1 cellular context compared by ENCODE assay signal in the genomic region with DNA sequence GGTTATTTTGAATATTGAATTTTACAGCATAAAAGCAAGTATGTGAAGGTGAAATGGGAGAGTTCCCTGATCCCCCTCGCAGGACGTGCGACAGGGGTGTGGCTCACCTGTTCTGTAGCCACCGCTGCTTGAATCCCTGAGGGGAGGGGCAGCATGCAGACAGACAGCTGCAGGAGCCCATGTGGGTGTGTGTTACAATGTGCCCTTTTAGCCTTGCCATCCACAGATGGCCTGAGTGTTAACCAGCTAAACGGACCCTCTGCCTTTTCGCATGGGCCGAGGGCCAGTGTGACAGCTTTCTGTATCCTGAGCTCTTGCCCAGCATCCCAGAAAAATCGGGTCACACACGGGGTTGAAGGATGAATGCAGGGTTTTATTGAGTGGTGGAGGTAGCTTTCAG.
TF ChIP-seq lines count a peak whose summit lies in the region.

No MANE protein-coding gene starts in this region.

TF ChIP-seq in GM23338, 12 proteins besides CTCF, POLR2A, EP300 and RAD21 (continued from another document):
- TF ChIP-seq, protein P1, sequence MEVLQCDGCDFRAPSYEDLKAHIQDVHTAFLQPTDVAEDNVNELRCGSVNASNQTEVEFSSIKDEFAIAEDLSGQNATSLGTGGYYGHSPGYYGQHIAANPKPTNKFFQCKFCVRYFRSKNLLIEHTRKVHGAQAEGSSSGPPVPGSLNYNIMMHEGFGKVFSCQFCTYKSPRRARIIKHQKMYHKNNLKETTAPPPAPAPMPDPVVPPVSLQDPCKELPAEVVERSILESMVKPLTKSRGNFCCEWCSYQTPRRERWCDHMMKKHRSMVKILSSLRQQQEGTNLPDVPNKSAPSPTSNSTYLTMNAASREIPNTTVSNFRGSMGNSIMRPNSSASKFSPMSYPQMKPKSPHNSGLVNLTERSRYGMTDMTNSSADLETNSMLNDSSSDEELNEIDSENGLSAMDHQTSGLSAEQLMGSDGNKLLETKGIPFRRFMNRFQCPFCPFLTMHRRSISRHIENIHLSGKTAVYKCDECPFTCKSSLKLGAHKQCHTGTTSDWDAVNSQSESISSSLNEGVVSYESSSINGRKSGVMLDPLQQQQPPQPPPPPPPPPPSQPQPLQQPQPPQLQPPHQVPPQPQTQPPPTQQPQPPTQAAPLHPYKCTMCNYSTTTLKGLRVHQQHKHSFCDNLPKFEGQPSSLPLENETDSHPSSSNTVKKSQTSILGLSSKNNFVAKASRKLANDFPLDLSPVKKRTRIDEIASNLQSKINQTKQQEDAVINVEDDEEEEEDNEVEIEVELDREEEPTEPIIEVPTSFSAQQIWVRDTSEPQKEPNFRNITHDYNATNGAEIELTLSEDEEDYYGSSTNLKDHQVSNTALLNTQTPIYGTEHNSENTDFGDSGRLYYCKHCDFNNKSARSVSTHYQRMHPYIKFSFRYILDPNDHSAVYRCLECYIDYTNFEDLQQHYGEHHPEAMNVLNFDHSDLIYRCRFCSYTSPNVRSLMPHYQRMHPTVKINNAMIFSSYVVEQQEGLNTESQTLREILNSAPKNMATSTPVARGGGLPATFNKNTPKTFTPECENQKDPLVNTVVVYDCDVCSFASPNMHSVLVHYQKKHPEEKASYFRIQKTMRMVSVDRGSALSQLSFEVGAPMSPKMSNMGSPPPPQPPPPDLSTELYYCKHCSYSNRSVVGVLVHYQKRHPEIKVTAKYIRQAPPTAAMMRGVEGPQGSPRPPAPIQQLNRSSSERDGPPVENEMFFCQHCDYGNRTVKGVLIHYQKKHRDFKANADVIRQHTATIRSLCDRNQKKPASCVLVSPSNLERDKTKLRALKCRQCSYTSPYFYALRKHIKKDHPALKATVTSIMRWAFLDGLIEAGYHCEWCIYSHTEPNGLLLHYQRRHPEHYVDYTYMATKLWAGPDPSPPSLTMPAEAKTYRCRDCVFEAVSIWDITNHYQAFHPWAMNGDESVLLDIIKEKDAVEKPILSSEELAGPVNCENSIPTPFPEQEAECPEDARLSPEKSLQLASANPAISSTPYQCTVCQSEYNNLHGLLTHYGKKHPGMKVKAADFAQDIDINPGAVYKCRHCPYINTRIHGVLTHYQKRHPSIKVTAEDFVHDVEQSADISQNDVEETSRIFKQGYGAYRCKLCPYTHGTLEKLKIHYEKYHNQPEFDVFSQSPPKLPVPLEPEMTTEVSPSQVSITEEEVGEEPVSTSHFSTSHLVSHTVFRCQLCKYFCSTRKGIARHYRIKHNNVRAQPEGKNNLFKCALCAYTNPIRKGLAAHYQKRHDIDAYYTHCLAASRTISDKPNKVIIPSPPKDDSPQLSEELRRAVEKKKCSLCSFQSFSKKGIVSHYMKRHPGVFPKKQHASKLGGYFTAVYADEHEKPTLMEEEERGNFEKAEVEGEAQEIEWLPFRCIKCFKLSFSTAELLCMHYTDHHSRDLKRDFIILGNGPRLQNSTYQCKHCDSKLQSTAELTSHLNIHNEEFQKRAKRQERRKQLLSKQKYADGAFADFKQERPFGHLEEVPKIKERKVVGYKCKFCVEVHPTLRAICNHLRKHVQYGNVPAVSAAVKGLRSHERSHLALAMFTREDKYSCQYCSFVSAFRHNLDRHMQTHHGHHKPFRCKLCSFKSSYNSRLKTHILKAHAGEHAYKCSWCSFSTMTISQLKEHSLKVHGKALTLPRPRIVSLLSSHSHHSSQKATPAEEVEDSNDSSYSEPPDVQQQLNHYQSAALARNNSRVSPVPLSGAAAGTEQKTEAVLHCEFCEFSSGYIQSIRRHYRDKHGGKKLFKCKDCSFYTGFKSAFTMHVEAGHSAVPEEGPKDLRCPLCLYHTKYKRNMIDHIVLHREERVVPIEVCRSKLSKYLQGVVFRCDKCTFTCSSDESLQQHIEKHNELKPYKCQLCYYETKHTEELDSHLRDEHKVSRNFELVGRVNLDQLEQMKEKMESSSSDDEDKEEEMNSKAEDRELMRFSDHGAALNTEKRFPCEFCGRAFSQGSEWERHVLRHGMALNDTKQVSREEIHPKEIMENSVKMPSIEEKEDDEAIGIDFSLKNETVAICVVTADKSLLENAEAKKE (CRISPR knock-in tag; IDR thresholded peaks at IDR 0.05) = no peak
- no peak for TF ChIP-seq ZNF114 (CRISPR knock-in tag; IDR thresholded peaks at IDR 0.05)
- no peak for TF ChIP-seq POLR2AphosphoS5 (IDR thresholded peaks at IDR 0.05; ENCODE audit: low read depth)
- TF ChIP-seq, protein P2, sequence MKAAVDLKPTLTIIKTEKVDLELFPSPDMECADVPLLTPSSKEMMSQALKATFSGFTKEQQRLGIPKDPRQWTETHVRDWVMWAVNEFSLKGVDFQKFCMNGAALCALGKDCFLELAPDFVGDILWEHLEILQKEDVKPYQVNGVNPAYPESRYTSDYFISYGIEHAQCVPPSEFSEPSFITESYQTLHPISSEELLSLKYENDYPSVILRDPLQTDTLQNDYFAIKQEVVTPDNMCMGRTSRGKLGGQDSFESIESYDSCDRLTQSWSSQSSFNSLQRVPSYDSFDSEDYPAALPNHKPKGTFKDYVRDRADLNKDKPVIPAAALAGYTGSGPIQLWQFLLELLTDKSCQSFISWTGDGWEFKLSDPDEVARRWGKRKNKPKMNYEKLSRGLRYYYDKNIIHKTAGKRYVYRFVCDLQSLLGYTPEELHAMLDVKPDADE (IDR thresholded peaks at IDR 0.05) = no peak
- TF ChIP-seq, protein P3, sequence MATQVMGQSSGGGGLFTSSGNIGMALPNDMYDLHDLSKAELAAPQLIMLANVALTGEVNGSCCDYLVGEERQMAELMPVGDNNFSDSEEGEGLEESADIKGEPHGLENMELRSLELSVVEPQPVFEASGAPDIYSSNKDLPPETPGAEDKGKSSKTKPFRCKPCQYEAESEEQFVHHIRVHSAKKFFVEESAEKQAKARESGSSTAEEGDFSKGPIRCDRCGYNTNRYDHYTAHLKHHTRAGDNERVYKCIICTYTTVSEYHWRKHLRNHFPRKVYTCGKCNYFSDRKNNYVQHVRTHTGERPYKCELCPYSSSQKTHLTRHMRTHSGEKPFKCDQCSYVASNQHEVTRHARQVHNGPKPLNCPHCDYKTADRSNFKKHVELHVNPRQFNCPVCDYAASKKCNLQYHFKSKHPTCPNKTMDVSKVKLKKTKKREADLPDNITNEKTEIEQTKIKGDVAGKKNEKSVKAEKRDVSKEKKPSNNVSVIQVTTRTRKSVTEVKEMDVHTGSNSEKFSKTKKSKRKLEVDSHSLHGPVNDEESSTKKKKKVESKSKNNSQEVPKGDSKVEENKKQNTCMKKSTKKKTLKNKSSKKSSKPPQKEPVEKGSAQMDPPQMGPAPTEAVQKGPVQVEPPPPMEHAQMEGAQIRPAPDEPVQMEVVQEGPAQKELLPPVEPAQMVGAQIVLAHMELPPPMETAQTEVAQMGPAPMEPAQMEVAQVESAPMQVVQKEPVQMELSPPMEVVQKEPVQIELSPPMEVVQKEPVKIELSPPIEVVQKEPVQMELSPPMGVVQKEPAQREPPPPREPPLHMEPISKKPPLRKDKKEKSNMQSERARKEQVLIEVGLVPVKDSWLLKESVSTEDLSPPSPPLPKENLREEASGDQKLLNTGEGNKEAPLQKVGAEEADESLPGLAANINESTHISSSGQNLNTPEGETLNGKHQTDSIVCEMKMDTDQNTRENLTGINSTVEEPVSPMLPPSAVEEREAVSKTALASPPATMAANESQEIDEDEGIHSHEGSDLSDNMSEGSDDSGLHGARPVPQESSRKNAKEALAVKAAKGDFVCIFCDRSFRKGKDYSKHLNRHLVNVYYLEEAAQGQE (IDR thresholded peaks at IDR 0.05; ENCODE audit: unreplicated experiment) = no peak
- no peak for TF ChIP-seq CREB1 (CRISPR knock-in tag; IDR thresholded peaks at IDR 0.05; ENCODE audit: low read depth)
- no peak for TF ChIP-seq STAT1 (IDR thresholded peaks at IDR 0.05; ENCODE audit: unreplicated experiment)
- no peak for TF ChIP-seq EZH2phosphoT487 (IDR thresholded peaks at IDR 0.05; ENCODE audit: unreplicated experiment)
- no peak for TF ChIP-seq EZH2 (IDR thresholded peaks at IDR 0.05; ENCODE audit: low read depth, unreplicated experiment)
- TF ChIP-seq JUNB (IDR thresholded peaks at IDR 0.05; ENCODE audit: unreplicated experiment) = no peak
- no peak for TF ChIP-seq NANOG (IDR thresholded peaks at IDR 0.05; ENCODE audit: borderline replicate concordance)
TF ChIP-seq in GM23338: peak in this region for 0.
